Comparison of ENCODE assay signal across 8 cellular contexts in genomic region chr2:201795608-201796477, GRCh38. TPM values are rescaled to one million over a fixed set of nuclear protein-coding genes. Genes with fewer than 3 reads are reported as not detected.
DNase-seq lines count a peak whose midpoint lies in the region; ATAC-seq and TF ChIP-seq lines count a peak whose summit lies in the region.

No MANE protein-coding gene starts in this region.

- no peak overlapping the region for H3K27ac ChIP-seq in endodermal cell (ENCODE audit: low read depth, low read length)
- no peak overlapping the region for H3K27ac ChIP-seq in CD4-positive, alpha-beta T cell (ENCODE audit: low read depth, low read length)
- H3K27ac ChIP-seq in CD8-positive, alpha-beta memory T cell (ENCODE audit: low read depth, low read length) = no peak overlapping the region

- H3K27me3 Mint-ChIP-seq in endodermal cell (ENCODE audit: insufficient read depth) = no peaks in the 10 kb centered on the region
- peaks cover 12% of the 10 kb centered on the region for H3K27me3 Mint-ChIP-seq in CD4-positive, alpha-beta T cell
- peaks cover 23 to 24% of the 10 kb centered on the region in 2 donors for H3K27me3 Mint-ChIP-seq in CD8-positive, alpha-beta memory T cell

- ATAC-seq in CD4-positive, alpha-beta T cell (ENCODE audit: poor library complexity) = no peak

- no peaks in the 10 kb centered on the region for H3K27me3 ChIP-seq in NT2/D1 (ENCODE audit: insufficient read depth, insufficient read length)
- no peaks in the 10 kb centered on the region for H3K27me3 ChIP-seq in endodermal cell (ENCODE audit: control insufficient read depth, insufficient read depth, low read length, poor library complexity, severe bottlenecking)
- no peaks in the 10 kb centered on the region for H3K27me3 ChIP-seq in CD4-positive, alpha-beta T cell (ENCODE audit: control insufficient read depth, insufficient read depth, low read length)
- H3K27me3 ChIP-seq in CD8-positive, alpha-beta memory T cell (ENCODE audit: insufficient read depth, low read length, poor library complexity, severe bottlenecking) = no peaks in the 10 kb centered on the region

- peaks cover 18% of the 10 kb centered on the region for H3K4me1 Mint-ChIP-seq in endodermal cell
- H3K4me1 Mint-ChIP-seq in CD4-positive, alpha-beta T cell (ENCODE audit: low read depth) = no peaks in the 10 kb centered on the region
- H3K4me1 Mint-ChIP-seq in CD8-positive, alpha-beta memory T cell = no peaks in the 10 kb centered on the region

- DNase-seq in ACHN (peak; percentile 80), NT2/D1 (ENCODE audit: low read depth, low spot score) (peak; percentile 59), endodermal cell (peak; percentile 81), middle frontal gyrus (ENCODE audit: extremely low spot score, low spot score) (peak; percentile 24)
- no peak for DNase-seq in CD4-positive, alpha-beta T cell
- DNase-seq in activated CD4-positive, alpha-beta T cell treated with anti-CD3 and anti-CD28 coated beads for 4 hours = no peak
- DNase-seq in CD8-positive, alpha-beta memory T cell = no peak

- intact Hi-C loops in CD4-positive, alpha-beta T cell (cut with DNase I, micrococcal nuclease) = no loop called here

- H3K4me3 ChIP-seq in NT2/D1 (ENCODE audit: insufficient read length, low read depth) = no peak overlapping the region
- no peak overlapping the region for H3K4me3 ChIP-seq in endodermal cell (ENCODE audit: low read length)
- no peak overlapping the region for H3K4me3 ChIP-seq in CD8-positive, alpha-beta memory T cell (ENCODE audit: low read length)

- no peak overlapping the region for H3K27ac Mint-ChIP-seq in endodermal cell
- no peak overlapping the region for H3K27ac Mint-ChIP-seq in CD4-positive, alpha-beta T cell
- no peak overlapping the region for H3K27ac Mint-ChIP-seq in CD8-positive, alpha-beta memory T cell

- H3K36me3 Mint-ChIP-seq in endodermal cell (ENCODE audit: low read depth) = no peaks in the 10 kb centered on the region
- H3K36me3 Mint-ChIP-seq in CD4-positive, alpha-beta T cell (ENCODE audit: low read depth) = no peaks in the 10 kb centered on the region
- H3K36me3 Mint-ChIP-seq in CD8-positive, alpha-beta memory T cell = no peaks in the 10 kb centered on the region

- in situ Hi-C loops in ACHN (cut with HindIII; ENCODE audit: low pct_ligation_motif_present, low pct_unique_long_range_greater_than_20kb, low sequenced_read_pairs) = no loop called here

- H3K36me3 ChIP-seq in NT2/D1 (ENCODE audit: insufficient read depth, insufficient read length, low read length) = no peaks in the 10 kb centered on the region
- H3K36me3 ChIP-seq in endodermal cell (ENCODE audit: control insufficient read depth, insufficient read depth, low read length) = no peaks in the 10 kb centered on the region
- H3K36me3 ChIP-seq in CD8-positive, alpha-beta memory T cell (ENCODE audit: insufficient read depth, low read length) = no peaks in the 10 kb centered on the region

- peaks cover 3% of the 10 kb centered on the region for H3K9me3 Mint-ChIP-seq in endodermal cell
- no peaks in the 10 kb centered on the region for H3K9me3 Mint-ChIP-seq in CD4-positive, alpha-beta T cell
- H3K9me3 Mint-ChIP-seq in CD8-positive, alpha-beta memory T cell = no peaks in the 10 kb centered on the region

- POLR2A ChIA-PET in CD4-positive, alpha-beta T cell (lab: Charles Lee) = no interaction called here
- POLR2A ChIA-PET in CD8-positive, alpha-beta memory T cell (lab: Charles Lee) = no interaction called here

- no peak overlapping the region for H3K4me3 Mint-ChIP-seq in endodermal cell
- no peak overlapping the region for H3K4me3 Mint-ChIP-seq in CD4-positive, alpha-beta T cell
- H3K4me3 Mint-ChIP-seq in CD8-positive, alpha-beta memory T cell = no peak overlapping the region

- H3K9me3 ChIP-seq in NT2/D1 (ENCODE audit: insufficient read depth, low read length) = no peaks in the 10 kb centered on the region
- H3K9me3 ChIP-seq in endodermal cell (ENCODE audit: control insufficient read depth, low read length) = no peaks in the 10 kb centered on the region
- no peaks in the 10 kb centered on the region for H3K9me3 ChIP-seq in CD4-positive, alpha-beta T cell (ENCODE audit: control insufficient read depth, low read length)
- no peaks in the 10 kb centered on the region for H3K9me3 ChIP-seq in CD8-positive, alpha-beta memory T cell (ENCODE audit: low read length)

- CTCF ChIA-PET in CD4-positive, alpha-beta T cell (lab: Charles Lee) = no interaction called here
- CTCF ChIA-PET in CD8-positive, alpha-beta memory T cell (lab: Charles Lee) = no interaction called here

- peak; percentile 66; the same call in 2 of the 3 replicates for TF ChIP-seq CTCF in GM12872 (IDR thresholded peaks at IDR 0.05; ENCODE audit: insufficient read depth, low read depth, low read length)
- peak; percentile 88 for TF ChIP-seq CTCF in endodermal cell (conservative IDR thresholded peaks at IDR 0.05)
- no peak for TF ChIP-seq CTCF in CD4-positive, alpha-beta T cell (IDR thresholded peaks at IDR 0.05)

- H3K9ac ChIP-seq in NT2/D1 (ENCODE audit: insufficient read length, low read depth) = no peak overlapping the region
- no peak overlapping the region for H3K9ac ChIP-seq in endodermal cell (ENCODE audit: extremely low read depth, low read length, poor library complexity, severe bottlenecking)

- no peaks in the 10 kb centered on the region for H3K4me1 ChIP-seq in NT2/D1 (ENCODE audit: insufficient read depth, insufficient read length)
- H3K4me1 ChIP-seq in endodermal cell (ENCODE audit: control insufficient read depth, insufficient read depth, low read length) = no peaks in the 10 kb centered on the region
- H3K4me1 ChIP-seq in CD8-positive, alpha-beta memory T cell (ENCODE audit: insufficient read depth, low read length) = no peaks in the 10 kb centered on the region

- 25 to 35% methylated on average over 4 to 5 of the region's 5 CpGs for WGBS in endodermal cell (ENCODE audit: insufficient coverage in 1 of 2, insufficient read length in 1 of 2), 2 experiments

RNA-seq across cellular contexts. Expression of gene CDK15, which starts 10.5 kb away (rescaled TPM):
- total RNA-seq in endodermal cell = under 1 TPM in 1 of 2 donors, not detected in 1; 0.35 TPM
- 0.07 TPM for polyA plus RNA-seq in endodermal cell (2013, experiment 1 of 2)
- not detected for polyA plus RNA-seq in endodermal cell (2013, experiment 2 of 2)
- not detected for total RNA-seq in CD4-positive, alpha-beta T cell
- total RNA-seq in CD8-positive, alpha-beta memory T cell = not detected
- not detected for polyA plus RNA-seq in CD8-positive, alpha-beta memory T cell

RNA-seq across cellular contexts. Expression of gene ALS2, which starts 15.1 kb away (rescaled TPM):
- total RNA-seq in endodermal cell = 10 to 100 TPM; 56.6 to 58.5 TPM
- polyA plus RNA-seq in endodermal cell (2013, experiment 1 of 2) = 26.0 TPM
- 25.8 TPM for polyA plus RNA-seq in endodermal cell (2013, experiment 2 of 2)
- total RNA-seq in CD4-positive, alpha-beta T cell = 1 to 10 TPM; 7.0 to 7.2 TPM
- 10 to 100 TPM; 16.9 to 18.0 TPM for total RNA-seq in CD8-positive, alpha-beta memory T cell
- polyA plus RNA-seq in CD8-positive, alpha-beta memory T cell = 4.1 TPM

Comparison
In these comparisons a context has a peak if more than half of its experiments do, and no peak if none do; other contexts are left out.
1. DNase-seq: peak in ACHN (single experiment), NT2/D1 (single experiment), endodermal cell (single experiment) and middle frontal gyrus (single experiment); none in CD4-positive, alpha-beta T cell (0 of 10), activated CD4-positive, alpha-beta T cell treated with anti-CD3 and anti-CD28 coated beads for 4 hours (0 of 2) and CD8-positive, alpha-beta memory T cell (0 of 5).